Comparison of ENCODE assay signal across 28 cellular contexts in the genomic region with DNA sequence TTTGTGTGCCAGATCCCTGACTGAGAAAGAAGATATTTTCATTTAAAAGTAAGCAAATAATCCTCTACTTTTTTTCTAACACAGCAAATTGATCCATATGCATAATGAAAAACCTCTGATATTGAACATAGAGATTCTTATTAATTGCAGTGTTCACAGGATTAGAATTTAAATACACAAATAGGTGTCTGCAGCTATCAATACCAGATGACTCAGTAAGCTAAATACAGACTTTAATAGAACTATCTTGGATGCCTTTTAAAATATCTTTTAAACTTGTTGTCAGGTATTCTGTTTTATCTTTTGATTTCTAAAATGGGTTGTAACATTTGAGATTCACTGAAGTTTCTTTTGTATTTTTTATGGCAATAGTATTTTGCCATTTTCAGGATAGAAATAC.
"Had no signal": no experiment of that assay in that cellular context is flagged by ENCODE, and none has a peak within 500 bp of the region (broad histone marks: within the 10 kb centered on the region; RNA-seq: fewer than 3 reads in every experiment).

No MANE protein-coding gene starts in this region.

- H3K27me3 Mint-ChIP-seq: activated CD4-positive, alpha-beta memory T cell treated with anti-CD3 and anti-CD28 coated beads, Interleukin-2, amount 10 ng/mL, durations not matched to agents 7 days and 5 days; activated CD4-positive, alpha-beta T cell treated with anti-CD3 and anti-CD28 coated beads, Interleukin-2, amount 10 ng/mL, durations not matched to agents 7 days and 5 days; activated naive CD8-positive, alpha-beta T cell treated with anti-CD3 and anti-CD28 coated beads, Interleukin-2, amount 10 ng/mL, durations not matched to agents 7 days and 5 days; activated T-cell treated with anti-CD3 and anti-CD28 coated beads, Interleukin-2, amount 50 U/mL, for 24 hours; brain; central memory CD8-positive, alpha-beta T cell; effector memory CD8-positive, alpha-beta T cell had no signal

- H3K27me3 ChIP-seq: ascending aorta, esophagus squamous epithelium had no signal

- H3K27ac ChIP-seq: ascending aorta, esophagus squamous epithelium had no signal

- H3K4me1 ChIP-seq: ascending aorta had no signal

- H3K27ac Mint-ChIP-seq: activated CD4-positive, alpha-beta memory T cell treated with anti-CD3 and anti-CD28 coated beads, Interleukin-2, amount 10 ng/mL, durations not matched to agents 7 days and 5 days; activated CD4-positive, alpha-beta T cell treated with anti-CD3 and anti-CD28 coated beads, Interleukin-2, amount 10 ng/mL, durations not matched to agents 7 days and 5 days; activated naive CD8-positive, alpha-beta T cell treated with anti-CD3 and anti-CD28 coated beads, Interleukin-2, amount 10 ng/mL, durations not matched to agents 7 days and 5 days; activated T-cell treated with anti-CD3 and anti-CD28 coated beads, Interleukin-2, amount 50 U/mL, for 24 hours; activated T-cell treated with anti-CD3 and anti-CD28 coated beads, Interleukin-2, amount 50 U/mL, for 72 hours; effector memory CD8-positive, alpha-beta T cell had no signal

- H3K9me3 ChIP-seq: ascending aorta, esophagus squamous epithelium had no signal

- H3K9me3 Mint-ChIP-seq: central memory CD8-positive, alpha-beta T cell; effector memory CD8-positive, alpha-beta T cell had no signal

- FAIRE-seq: bronchial epithelial cell, colon, frontal cortex had no signal

- ATAC-seq: activated T-cell treated with anti-CD3 and anti-CD28 coated beads, Interleukin-2, amount 50 U/mL, for 72 hours; effector memory CD8-positive, alpha-beta T cell had no signal

- DNase-seq: activated CD4-positive, alpha-beta memory T cell treated with anti-CD3 and anti-CD28 coated beads, Interleukin-2, amount 10 ng/mL, durations not matched to agents 7 days and 5 days; activated CD4-positive, alpha-beta T cell treated with anti-CD3 and anti-CD28 coated beads for 1 hour; activated CD4-positive, alpha-beta T cell treated with anti-CD3 and anti-CD28 coated beads for 4 hours; activated CD4-positive, alpha-beta T cell treated with anti-CD3 and anti-CD28 coated beads, Interleukin-2, amount 10 ng/mL, durations not matched to agents 7 days and 5 days; activated CD4-positive, alpha-beta T cell treated with anti-CD3 and anti-CD28 coated beads, Interleukin-2, amount 50 U/mL, for 4 hours; activated CD8-positive, alpha-beta memory T cell treated with anti-CD3 and anti-CD28 coated beads, Interleukin-2, amount 50 U/mL, for 48 hours; activated effector memory CD4-positive, alpha-beta T cell treated with Interleukin-2 at 50 U/mL for 16 hours; activated gamma-delta T cell treated with Interleukin-2 at 50 U/mL for 16 hours; activated naive CD4-positive, alpha-beta T cell treated with anti-CD3 and anti-CD28 coated beads, Interleukin-2, amount 50 U/mL, for 16 hours; activated naive CD4-positive, alpha-beta T cell treated with Interleukin-2 at 50 U/mL for 16 hours; activated naive CD8-positive, alpha-beta T cell treated with anti-CD3 and anti-CD28 coated beads, Interleukin-2, amount 10 ng/mL, durations not matched to agents 7 days and 5 days; activated T-cell treated with anti-CD3 and anti-CD28 coated beads for 4 hours; activated T-cell treated with anti-CD3 and anti-CD28 coated beads, Interleukin-2, amount 50 U/mL, for 24 hours; activated T-cell treated with anti-CD3 and anti-CD28 coated beads, Interleukin-2, amount 50 U/mL, for 72 hours; cortex of kidney; dermis blood vessel endothelial cell; effector CD4-positive, alpha-beta T cell; effector memory CD8-positive, alpha-beta T cell; esophagus squamous epithelium; head of caudate nucleus; T-helper 1 cell; T-helper 2 cell had no signal

- H3K36me3 ChIP-seq: ascending aorta, esophagus squamous epithelium had no signal

- H3K4me3 Mint-ChIP-seq: activated CD4-positive, alpha-beta memory T cell treated with anti-CD3 and anti-CD28 coated beads, Interleukin-2, amount 10 ng/mL, durations not matched to agents 7 days and 5 days; activated CD4-positive, alpha-beta T cell treated with anti-CD3 and anti-CD28 coated beads, Interleukin-2, amount 10 ng/mL, durations not matched to agents 7 days and 5 days; activated naive CD8-positive, alpha-beta T cell treated with anti-CD3 and anti-CD28 coated beads, Interleukin-2, amount 10 ng/mL, durations not matched to agents 7 days and 5 days; activated T-cell treated with anti-CD3 and anti-CD28 coated beads, Interleukin-2, amount 50 U/mL, for 24 hours; activated T-cell treated with anti-CD3 and anti-CD28 coated beads, Interleukin-2, amount 50 U/mL, for 72 hours; central memory CD8-positive, alpha-beta T cell had no signal

- H3K4me3 ChIP-seq: ascending aorta, esophagus squamous epithelium had no signal
